ENCODE assay signal across 8 cellular contexts in the genomic region with DNA sequence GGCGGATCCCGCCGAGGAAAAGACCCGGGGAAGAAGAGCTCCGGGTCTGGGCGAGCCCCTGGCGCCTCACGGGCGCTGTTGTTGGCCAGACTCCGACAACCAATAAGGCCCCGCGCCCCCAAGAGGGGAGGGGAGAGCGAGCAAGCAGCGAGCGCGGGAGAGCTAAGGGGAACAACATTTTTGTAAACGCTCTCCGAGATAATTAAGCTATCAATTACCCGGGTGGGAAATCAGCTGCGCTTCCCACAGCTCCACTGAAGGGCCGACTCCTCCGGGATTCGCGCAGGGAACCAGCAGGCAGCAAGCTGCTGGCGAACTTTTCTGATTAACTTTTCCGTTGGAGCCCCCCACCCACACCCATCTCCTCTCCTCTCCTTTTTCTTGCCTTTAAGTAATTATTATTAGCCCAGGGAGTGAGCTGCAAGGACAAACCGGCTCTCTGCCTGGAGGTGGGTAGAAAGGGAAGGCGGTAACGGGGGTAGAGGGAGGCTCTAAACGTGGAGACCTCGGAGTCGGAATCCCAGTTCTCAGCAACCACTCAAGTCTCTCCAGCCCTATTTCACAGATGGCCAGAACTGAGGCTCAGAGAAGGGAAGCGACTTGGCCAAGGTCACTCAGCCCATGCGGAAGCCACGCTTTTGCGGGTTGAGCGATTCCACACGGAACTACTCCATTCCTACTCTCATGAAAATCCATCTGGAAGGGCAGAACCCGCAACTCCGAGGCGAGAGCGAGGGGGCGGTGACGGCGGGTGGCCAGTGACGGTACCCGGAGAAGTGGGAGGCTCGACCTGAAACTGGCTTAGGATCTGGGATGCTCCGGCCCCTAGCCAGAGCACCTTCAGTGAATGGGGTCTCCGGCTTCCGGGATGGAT. TPM values are rescaled to one million over a fixed set of nuclear protein-coding genes. Genes with fewer than 3 reads are reported as not detected.
A peak's percentile ranks its signal among the peaks of the same experiment; 100 is the strongest.
DNase-seq lines count a peak whose midpoint lies in the region; ATAC-seq and TF ChIP-seq lines count a peak whose summit lies in the region.
"Had no signal": no experiment of that assay in that cellular context is flagged by ENCODE, and none has a peak within 500 bp of the region (broad histone marks: within the 10 kb centered on the region; RNA-seq: fewer than 3 reads in every experiment).

No MANE protein-coding gene starts in this region.

- WGBS in stomach, 5 donors = 1 to 3% (median 2%) methylated on average over 47 to 51 of the region's 51 CpGs

- peaks cover 60% of the 10 kb centered on the region for H3K27me3 ChIP-seq in H7 (ENCODE audit: control insufficient read depth, insufficient read depth, low read length)
- peaks cover 9 to 73% (median 49%) of the 10 kb centered on the region in 3 donors for H3K27me3 ChIP-seq in stomach

- H3K9me3 ChIP-seq in iPS-18c (ENCODE audit: control insufficient read depth, insufficient read depth, low read length) (no peaks in the 10 kb centered on the region), stomach (no peaks in the 10 kb centered on the region)

- no peak for ATAC-seq in T-cell (replicated peaks in 1 of 4)
- ATAC-seq: activated CD8-positive, alpha-beta memory T cell treated with anti-CD3 and anti-CD28 coated beads, Interleukin-2, amount 10 ng/mL, durations not matched to agents 7 days and 5 days had no signal

- TF ChIP-seq POLR2A in stomach (IDR thresholded peaks at IDR 0.05) = no peak

- H3K4me3 Mint-ChIP-seq in CD14-positive monocyte (peak overlapping the region in 1 of 2 donors; percentile 83), T-cell (peak overlapping the region in 1 of 3 donors; percentile 46)
- H3K4me3 Mint-ChIP-seq: activated CD8-positive, alpha-beta memory T cell treated with anti-CD3 and anti-CD28 coated beads, Interleukin-2, amount 10 ng/mL, durations not matched to agents 7 days and 5 days had no signal

- H3K4me1 ChIP-seq in stomach = peaks cover 23 to 38% (median 37%) of the 10 kb centered on the region in 4 donors

- intact Hi-C loops in stomach (cut with DNase I; ENCODE audit: low total_unique reads) (no loop called here), CD14-positive monocyte (cut with micrococcal nuclease) (no loop called here)

- TF ChIP-seq EP300 in stomach (IDR thresholded peaks at IDR 0.05) = no peak

- peak; percentile 87 for DNase-seq in H7
- DNase-seq in NCI-H82 (lab: John Stamatoyannopoulos, UW) = peak; percentile 82
- DNase-seq in stomach = no peak
- no peak for DNase-seq in CD14-positive monocyte (ENCODE audit: low spot score)
- no peak for DNase-seq in GF-D8 (lab: John Stamatoyannopoulos, UW)
- no peak for DNase-seq in T-cell
- DNase-seq: activated CD8-positive, alpha-beta memory T cell treated with anti-CD3 and anti-CD28 coated beads, Interleukin-2, amount 10 ng/mL, durations not matched to agents 7 days and 5 days had no signal

- H3K27ac ChIP-seq in stomach = no peak overlapping the region

- H3K27me3 Mint-ChIP-seq in CD14-positive monocyte (ENCODE audit: low read depth in 3 of 3) = peaks cover 40 to 50% (median 42%) of the 10 kb centered on the region in 3 donors
- H3K27me3 Mint-ChIP-seq in T-cell = peaks cover 38 to 39% of the 10 kb centered on the region in 2 donors

- POLR2A ChIA-PET in T-cell (lab: Charles Lee) = no interaction called here

- H3K27ac Mint-ChIP-seq in CD14-positive monocyte = no peak overlapping the region
- H3K27ac Mint-ChIP-seq in T-cell = no peak overlapping the region
- H3K27ac Mint-ChIP-seq: activated CD8-positive, alpha-beta memory T cell treated with anti-CD3 and anti-CD28 coated beads, Interleukin-2, amount 10 ng/mL, durations not matched to agents 7 days and 5 days had no signal

- H3K4me1 Mint-ChIP-seq in CD14-positive monocyte (no peaks in the 10 kb centered on the region), T-cell (peaks cover 0 to 3% (median 2%) of the 10 kb centered on the region in 3 donors)
- H3K4me1 Mint-ChIP-seq: activated CD8-positive, alpha-beta memory T cell treated with anti-CD3 and anti-CD28 coated beads, Interleukin-2, amount 10 ng/mL, durations not matched to agents 7 days and 5 days had no signal

- CTCF ChIA-PET in T-cell (lab: Charles Lee) = no interaction called here

- no peaks in the 10 kb centered on the region for H3K36me3 Mint-ChIP-seq in CD14-positive monocyte
- no peaks in the 10 kb centered on the region for H3K36me3 Mint-ChIP-seq in T-cell
- H3K36me3 Mint-ChIP-seq: activated CD8-positive, alpha-beta memory T cell treated with anti-CD3 and anti-CD28 coated beads, Interleukin-2, amount 10 ng/mL, durations not matched to agents 7 days and 5 days had no signal

- TF ChIP-seq CTCF in stomach (IDR thresholded peaks at IDR 0.05) = no peak
- TF ChIP-seq CTCF in CD14-positive monocyte (IDR thresholded peaks at IDR 0.05) = no peak

- H3K4me3 ChIP-seq in H7 (ENCODE audit: insufficient read depth, low read depth, low read length) = peak overlapping the region; percentile 43
- peak overlapping the region; percentile 66 for H3K4me3 ChIP-seq in iPS-18c (ENCODE audit: insufficient read depth, low read depth, low read length)
- H3K4me3 ChIP-seq in stomach = peak overlapping the region; percentile 49 to 65 (median 53)

- no peaks in the 10 kb centered on the region for H3K36me3 ChIP-seq in H7 (replicated peaks; ENCODE audit: control insufficient read depth, insufficient read depth, low read length)
- H3K36me3 ChIP-seq in stomach = no peaks in the 10 kb centered on the region

- H3K9me3 Mint-ChIP-seq in CD14-positive monocyte = peaks cover 0 to 14% (median 2%) of the 10 kb centered on the region in 7 donors
- H3K9me3 Mint-ChIP-seq in T-cell = peaks cover 0 to 5% (median 0%) of the 10 kb centered on the region in 3 donors

RNA-seq across cellular contexts. Expression of a gene that starts 1.3 kb away (rescaled TPM):
- total RNA-seq in H7 (2014; rRNA removed; shearing (Covaris generic)) = 7.4 and 9.3 TPM in 2 replicates
- 10 to 100 TPM in 1 of 5 donors, 1 to 10 TPM in 3, not detected in 1; 4.2 to 22.3 (median 7.0) TPM for total RNA-seq in stomach
- 1 to 10 TPM; 2.1 to 3.1 (median 2.6) TPM for polyA plus RNA-seq in stomach
- not detected for polyA plus RNA-seq in CD14-positive monocyte
- 1 to 10 TPM; 3.7 to 4.8 (median 4.4) TPM for total RNA-seq in T-cell

Comparison
In these comparisons a context has a peak if more than half of its experiments do, and no peak if none do; other contexts are left out.
1. DNase-seq: peak in H7 (single experiment) and NCI-H82 (single experiment); none in stomach (single experiment), CD14-positive monocyte (single experiment), GF-D8 (single experiment) and T-cell (0 of 34).
2. Peak in every context shown above with its lines, with median percentiles within 50 percentile points of each other: H3K4me3 ChIP-seq.